In the genomic region with DNA sequence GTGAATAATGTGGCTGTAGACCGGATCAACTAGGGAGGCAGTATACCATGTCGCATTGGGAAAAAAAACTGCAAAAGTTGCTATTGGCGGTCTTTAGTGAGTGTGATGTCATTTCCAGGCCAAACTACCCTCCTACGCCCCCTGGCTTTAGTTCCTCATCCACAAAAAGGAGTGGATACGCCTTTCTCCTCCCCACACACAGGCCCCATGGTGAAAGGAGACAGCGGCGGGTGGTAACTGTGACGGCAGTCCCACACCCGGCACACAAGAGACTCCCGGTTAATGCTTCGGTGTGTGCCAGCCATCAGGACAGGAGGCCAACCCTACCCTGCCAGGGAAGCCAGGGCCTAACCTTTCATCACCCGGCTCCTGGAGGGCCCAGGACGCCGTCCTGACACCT, we compare ENCODE assay signal across 13 cellular contexts. TPM values are rescaled to one million over a fixed set of nuclear protein-coding genes. Genes with fewer than 3 reads are reported as not detected.
DNase-seq lines count a peak whose midpoint lies in the region; ATAC-seq, FAIRE-seq and TF ChIP-seq lines count a peak whose summit lies in the region.
"Had no signal": no experiment of that assay in that cellular context is flagged by ENCODE, and none has a peak within 500 bp of the region (broad histone marks: within the 10 kb centered on the region; RNA-seq: fewer than 3 reads in every experiment).

No MANE protein-coding gene starts in this region.

- DNase-seq in D721Med (ENCODE audit: insufficient read length, low spot score): no peak
- DNase-seq in NCI-H69 (lab: John Stamatoyannopoulos, UW): peak; percentile 16
- no peak for DNase-seq in H1 (ENCODE audit: low read depth in 1 of 2, low spot score in 2 of 2)
- DNase-seq in nephron progenitor cell: no peak
- no peak for DNase-seq in activated CD4-positive, CD25-positive, alpha-beta regulatory T cell treated with anti-CD3 and anti-CD28 coated beads, Interleukin-2, amount 50 U/mL, for 72 hours
- no peak for DNase-seq in stimulated activated CD4-positive, alpha-beta T cell treated with anti-CD3 and anti-CD28 coated beads, Interleukin-15, amount 100 ng/mL, for 24 hours
- no peak for DNase-seq in SKM-1 (lab: John Stamatoyannopoulos, UW; ENCODE audit: unreplicated experiment)
- DNase-seq: activated CD4-positive, alpha-beta memory T cell treated with anti-CD3 and anti-CD28 coated beads, Interleukin-2, amount 10 ng/mL, durations not matched to agents 7 days and 5 days; cerebellar nuclear complex; DMS79 treated with DMSO at 0.1 percent for 48 hours; right lobe of liver had no signal

- no peak overlapping the region for H3K4me3 Mint-ChIP-seq in nephron progenitor cell
- H3K4me3 Mint-ChIP-seq: activated CD4-positive, alpha-beta memory T cell treated with anti-CD3 and anti-CD28 coated beads, Interleukin-2, amount 10 ng/mL, durations not matched to agents 7 days and 5 days had no signal

- no peak overlapping the region for H2AFZ ChIP-seq in H1 (ENCODE audit: low read length)

- TF ChIP-seq CTCF in D721Med (IDR thresholded peaks at IDR 0.05; ENCODE audit: insufficient read depth, missing control alignments): peak; percentile 13
- TF ChIP-seq CTCF in H1 (IDR thresholded peaks at IDR 0.05; ENCODE audit: control extremely low read depth in 1 of 3, insufficient read depth in 1 of 3, low read depth in 1 of 3, low read length in 3 of 3): peak in 2 of 3 experiments; percentile 47 to 69; a peak in 3 of 4 replicates
- peak; percentile 25 for TF ChIP-seq CTCF in nephron progenitor cell (IDR thresholded peaks at IDR 0.05)

- no peaks in the 10 kb centered on the region for H3K9me3 ChIP-seq in H1 (ENCODE audit: insufficient read depth in 2 of 2, low read depth in 1 of 2, low read length in 1 of 2)
- H3K9me3 ChIP-seq: right lobe of liver had no signal

- TF ChIP-seq POLR2A in H1 (IDR thresholded peaks at IDR 0.05; ENCODE audit: control extremely low read depth in 1 of 2, low read depth in 2 of 2, low read length in 2 of 2): no peak

- H3K27ac ChIP-seq in H1 (ENCODE audit: low read depth, low read length): no peak overlapping the region
- H3K27ac ChIP-seq: right lobe of liver had no signal

- 0 out of 2 replicates have a peak overlapping the region, but pooled peaks have one; percentile 5 for H2BK12ac ChIP-seq in H1 (ENCODE audit: low read depth, low read length)

- peaks cover 13% of the 10 kb centered on the region for H3K79me1 ChIP-seq in H1 (ENCODE audit: low read depth, low read length)

- peaks cover 2 to 12% of the 10 kb centered on the region in 2 experiments for H4K20me1 ChIP-seq in H1 (replicated peaks in 1 of 2; ENCODE audit: control insufficient read depth in 1 of 2, insufficient read depth in 2 of 2, low read length in 2 of 2)

- no peak overlapping the region for H4K5ac ChIP-seq in H1 (ENCODE audit: insufficient read length, low read depth, low read length)

- H3K14ac ChIP-seq in H1 (ENCODE audit: insufficient read length): no peak overlapping the region

- H3K36me3 ChIP-seq in H1 (ENCODE audit: control insufficient read depth in 2 of 4, insufficient read depth in 4 of 4, low read length in 3 of 4): peaks cover 0 to 20% (median 4%) of the 10 kb centered on the region in 4 experiments; a peak in 4 of 8 replicates
- H3K36me3 ChIP-seq: right lobe of liver had no signal

- no peak overlapping the region for H3K27ac Mint-ChIP-seq in nephron progenitor cell
- H3K27ac Mint-ChIP-seq: activated CD4-positive, alpha-beta memory T cell treated with anti-CD3 and anti-CD28 coated beads, Interleukin-2, amount 10 ng/mL, durations not matched to agents 7 days and 5 days had no signal

- H3K4me2 ChIP-seq in H1 (ENCODE audit: insufficient read depth in 1 of 2, low read depth in 2 of 2, low read length in 2 of 2): no peak overlapping the region

- H4K91ac ChIP-seq in H1 (replicated peaks; ENCODE audit: insufficient read length, low read length): no peak overlapping the region

- no peak for TF ChIP-seq EP300 in H1 (IDR thresholded peaks at IDR 0.05; ENCODE audit: borderline replicate concordance in 1 of 2, low read depth in 2 of 2, low read length in 2 of 2)

- no peak overlapping the region for H3K56ac ChIP-seq in H1 (replicated peaks; ENCODE audit: insufficient read length, low read depth, low read length)

- no peak overlapping the region for H3K4ac ChIP-seq in H1 (replicated peaks; ENCODE audit: insufficient read length, low read depth, low read length)

- peak overlapping the region; percentile 4; the same call in 1 of the 2 replicates for H2BK15ac ChIP-seq in H1 (ENCODE audit: low read length)

- CTCF ChIA-PET in H1 (lab: Charles Lee; ENCODE audit: partially characterized antibody): interaction anchor here (0.7 to 24.5 kb wide), 16 partner anchors 9 to 217 kb away, joined by 3 to 1347 read pairs (median 5); partner anchors contain the start of gene TP53I11

- no peak overlapping the region for H2BK120ac ChIP-seq in H1 (replicated peaks; ENCODE audit: low read depth, low read length)

- H3K9me3 Mint-ChIP-seq in nephron progenitor cell: no peaks in the 10 kb centered on the region
- H3K9me3 Mint-ChIP-seq: activated CD4-positive, alpha-beta memory T cell treated with anti-CD3 and anti-CD28 coated beads, Interleukin-2, amount 10 ng/mL, durations not matched to agents 7 days and 5 days had no signal

- H3K79me2 ChIP-seq in H1 (ENCODE audit: control insufficient read depth in 1 of 2, insufficient read depth in 2 of 2, low read length in 2 of 2): peaks cover 0 to 19% of the 10 kb centered on the region in 2 experiments; a peak in 3 of 4 replicates

- H3K4me1 Mint-ChIP-seq in nephron progenitor cell: peaks cover 44% of the 10 kb centered on the region
- H3K4me1 Mint-ChIP-seq: activated CD4-positive, alpha-beta memory T cell treated with anti-CD3 and anti-CD28 coated beads, Interleukin-2, amount 10 ng/mL, durations not matched to agents 7 days and 5 days had no signal

- peaks cover 21% of the 10 kb centered on the region for H3K36me3 Mint-ChIP-seq in nephron progenitor cell (ENCODE audit: low read depth)

- no peaks in the 10 kb centered on the region for H3K27me3 ChIP-seq in H1 (replicated peaks in 1 of 4; ENCODE audit: control insufficient read depth in 3 of 4, extremely low read depth in 1 of 4, insufficient read depth in 3 of 4, low read length in 3 of 4)
- H3K27me3 ChIP-seq: right lobe of liver had no signal

- H3K18ac ChIP-seq in H1 (ENCODE audit: extremely low read depth, low read length): 0 out of 2 replicates have a peak overlapping the region, but pooled peaks have one; percentile 19

- H4K8ac ChIP-seq in H1 (ENCODE audit: extremely low read depth, insufficient read depth, low read length): peak overlapping the region; percentile 9; the same call in 1 of the 2 replicates

- no peak for ATAC-seq in GM19463 (IDR thresholded peaks at IDR 0.05; ENCODE audit: unreplicated experiment)
- ATAC-seq: Panc1 had no signal

- peaks cover 6% of the 10 kb centered on the region; the same call in 1 of the 2 replicates for H3K23me2 ChIP-seq in H1 (ENCODE audit: low read depth, low read length)

- H3K9ac ChIP-seq in H1 (replicated peaks in 1 of 4; ENCODE audit: extremely low read depth in 1 of 4, low read depth in 3 of 4, low read length in 3 of 4): no peak overlapping the region

- no peaks in the 10 kb centered on the region for H3K27me3 Mint-ChIP-seq in nephron progenitor cell (ENCODE audit: low read depth, poor library complexity)
- H3K27me3 Mint-ChIP-seq: activated CD4-positive, alpha-beta memory T cell treated with anti-CD3 and anti-CD28 coated beads, Interleukin-2, amount 10 ng/mL, durations not matched to agents 7 days and 5 days had no signal

- peak in 1 of 2 experiments; percentile 34; a peak in 1 of 4 replicates for TF ChIP-seq RAD21 in H1 (IDR thresholded peaks at IDR 0.05 in 1 of 2, conservative IDR thresholded peaks at IDR 0.05 in 1 of 2; ENCODE audit: low read depth in 2 of 2, low read length in 2 of 2)

- H2BK5ac ChIP-seq in H1 (ENCODE audit: low read depth, low read length): no peak overlapping the region

- FAIRE-seq in D721Med (lab: Jason Lieb, UNC) (no peak), H1 (lab: Jason Lieb, UNC) (peak; percentile 79)

- no peak overlapping the region for H2AK5ac ChIP-seq in H1 (ENCODE audit: low read depth, low read length)

- no peak overlapping the region for H3K23ac ChIP-seq in H1 (ENCODE audit: insufficient read length)

- no peak overlapping the region for H2BK20ac ChIP-seq in H1 (ENCODE audit: low read length)

- H3K4me1 ChIP-seq in H1 (replicated peaks in 1 of 4; ENCODE audit: control insufficient read depth in 3 of 4, insufficient read depth in 4 of 4, low read length in 3 of 4): peaks cover 2 to 38% (median 27%) of the 10 kb centered on the region in 4 experiments
- H3K4me1 ChIP-seq: right lobe of liver had no signal

- WGBS in H1 (ENCODE audit: extremely low coverage in 1 of 2, insufficient coverage in 1 of 2, insufficient read length in 1 of 2, insufficient replicate concordance in 2 of 2, low coverage in 1 of 2, low lambda C conversion rate in 2 of 2, missing lambda C conversion rate in 1 of 2), 2 experiments: 81% methylated on average over 14 of the region's 14 CpGs; no CpG with 5 or more reads in 1 of the 2 experiments

- no peak overlapping the region for H3K4me3 ChIP-seq in H1 (ENCODE audit: extremely low read depth in 1 of 4, insufficient read depth in 2 of 4, low read depth in 3 of 4, low read length in 4 of 4)
- H3K4me3 ChIP-seq: right lobe of liver had no signal

- POLR2A ChIA-PET in H1 (lab: Charles Lee; ENCODE audit: partially characterized antibody): interaction anchor here (0.7 to 2.7 kb wide), 7 partner anchors 8 to 197 kb away, joined by 3 to 19 read pairs (median 4); no protein-coding TSS in a partner anchor

TF ChIP-seq in H1, 55 proteins besides CTCF, POLR2A, EP300 and RAD21 (continues in another document):
- TF ChIP-seq ATF2 (IDR thresholded peaks at IDR 0.05; ENCODE audit: low read length): peak; percentile 88

RNA-seq across cellular contexts. Expression of gene TP53I11, which starts 11.0 kb away (rescaled TPM):
- 46.3 and 53.7 TPM in 2 replicates for total RNA-seq in H1 (2021; fragmentation: NEBNext Ultra II Directional; extraction: Animal tissue kit (Norgen Biotek cat#: 25700))
- 34.0 and 47.5 TPM in 2 replicates for polyA plus RNA-seq in H1 (2011; rRNA removed)
- polyA plus RNA-seq in H1 (2011; cell fraction: cytosol; rRNA removed): 25.8 TPM
- 48.2 TPM for polyA plus RNA-seq in H1 (2011; cell fraction: nucleus; rRNA removed)
- polyA plus RNA-seq in H1 (2012, experiment 1 of 2): 44.1 to 78.7 TPM (median 68.4 TPM) in 4 replicates
- polyA plus RNA-seq in H1 (2012, experiment 2 of 2): 49.8 TPM
- 52.1 TPM for polyA plus RNA-seq in H1 (2013, experiment 1 of 2)
- polyA plus RNA-seq in H1 (2013, experiment 2 of 2): 59.6 TPM
- 26.4 and 26.9 TPM in 2 replicates for polyA minus RNA-seq in H1 (2011; rRNA and poly(A)+ RNA removed)
- polyA minus RNA-seq in H1 (2011; cell fraction: cytosol; rRNA and poly(A)+ RNA removed): 34.6 TPM
- 44.5 TPM for polyA minus RNA-seq in H1 (2011; cell fraction: nucleus; rRNA and poly(A)+ RNA removed)
